Comparison of ENCODE assay signal across 27 cellular contexts in the genomic region with DNA sequence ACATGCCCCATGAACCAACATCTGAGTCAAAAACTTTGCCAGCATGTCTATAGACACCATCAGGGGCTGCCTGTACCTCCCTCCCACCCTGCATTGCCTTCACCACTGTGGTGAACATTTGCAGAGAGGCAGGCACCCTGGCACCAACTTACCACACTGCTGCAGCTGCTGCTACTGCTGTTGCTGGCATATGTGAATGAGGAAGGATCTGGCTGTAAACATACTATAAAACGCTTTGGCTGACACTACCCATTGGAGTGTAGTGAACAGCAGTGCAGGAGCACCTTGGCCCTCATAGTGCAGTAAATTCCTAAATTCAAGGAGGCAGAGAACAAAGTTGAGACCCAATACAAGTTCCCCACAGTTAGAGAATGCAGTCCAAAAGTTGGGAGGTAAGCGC.
"Had no signal": no experiment of that assay in that cellular context is flagged by ENCODE, and none has a peak within 500 bp of the region (broad histone marks: within the 10 kb centered on the region; RNA-seq: fewer than 3 reads in every experiment).

No MANE protein-coding gene starts in this region.

- DNase-seq: colonic mucosa; effector CD8-positive, alpha-beta T cell; endodermal cell; foreskin fibroblast; gastrocnemius medialis; heart left ventricle; left cardiac atrium; left ventricle myocardium superior; lower lobe of right lung; nucleus accumbens; stimulated activated CD4-positive, alpha-beta T cell treated with anti-CD3 and anti-CD28 coated beads, Interleukin-2, amount 100 ng/mL, for 24 hours; stimulated activated CD4-positive, alpha-beta T cell treated with anti-CD3 and anti-CD28 coated beads, Interleukin-4, amount 100 ng/mL, for 24 hours; stimulated activated naive CD4-positive, alpha-beta T cell treated with Interleukin-2 at 50 U/mL for 16 hours; upper lobe of right lung had no signal

- H3K9ac ChIP-seq: neural progenitor cell had no signal

- H3K27ac Mint-ChIP-seq: dendritic cell treated with granulocyte-macrophage colony-stimulating factor and Interleukin-4, amounts not matched to agents 40 ng/mL and 50 ng/mL, for 4 days; endodermal cell; nephron; neural progenitor cell; stimulated activated effector memory CD8-positive, alpha-beta T cell treated with anti-CD3 and anti-CD28 coated beads, Interleukin-12 subunit alpha, Interleukin-12 subunit beta, amount 100 ng/mL, for 72 hours had no signal

- ATAC-seq: esophagus mucosa; gastrocnemius medialis; heart left ventricle; left cardiac atrium; left ventricle myocardium superior; lower lobe of right lung; sciatic nerve; stimulated activated effector memory CD8-positive, alpha-beta T cell treated with anti-CD3 and anti-CD28 coated beads, Interleukin-12 subunit alpha, Interleukin-12 subunit beta, amount 100 ng/mL, for 72 hours; upper lobe of right lung had no signal

- H2AFZ ChIP-seq: hepatocyte, neural progenitor cell had no signal

- H3K9me3 Mint-ChIP-seq: dendritic cell treated with granulocyte-macrophage colony-stimulating factor and Interleukin-4, amounts not matched to agents 40 ng/mL and 50 ng/mL, for 4 days had no signal

- H3K27me3 Mint-ChIP-seq: dendritic cell treated with granulocyte-macrophage colony-stimulating factor and Interleukin-4, amounts not matched to agents 40 ng/mL and 50 ng/mL, for 4 days had no signal

- H3K4me3 ChIP-seq: colonic mucosa, gastrocnemius medialis, heart left ventricle, hepatocyte, lower lobe of right lung, neural progenitor cell, prostate gland, right atrium auricular region, thoracic aorta, tibial nerve, upper lobe of right lung, vagina had no signal

- H3K36me3 Mint-ChIP-seq: neural progenitor cell; stimulated activated effector memory CD8-positive, alpha-beta T cell treated with anti-CD3 and anti-CD28 coated beads, Interleukin-12 subunit alpha, Interleukin-12 subunit beta, amount 100 ng/mL, for 72 hours had no signal

- H3K36me3 ChIP-seq: colonic mucosa, gastrocnemius medialis, heart left ventricle, lower lobe of right lung, neural progenitor cell, prostate gland, right atrium auricular region, thoracic aorta, upper lobe of right lung, vagina had no signal

- H3K9me3 ChIP-seq: colonic mucosa, gastrocnemius medialis, lower lobe of right lung, prostate gland, right atrium auricular region, thoracic aorta, upper lobe of right lung, vagina had no signal

- H3K27me3 ChIP-seq: colonic mucosa, gastrocnemius medialis, heart left ventricle, hepatocyte, neural progenitor cell, right atrium auricular region, tibial nerve, upper lobe of right lung, vagina had no signal

- H3K4me3 Mint-ChIP-seq: dendritic cell treated with granulocyte-macrophage colony-stimulating factor and Interleukin-4, amounts not matched to agents 40 ng/mL and 50 ng/mL, for 4 days; endodermal cell; nephron; neural progenitor cell; stimulated activated effector memory CD8-positive, alpha-beta T cell treated with anti-CD3 and anti-CD28 coated beads, Interleukin-12 subunit alpha, Interleukin-12 subunit beta, amount 100 ng/mL, for 72 hours had no signal

- H3K4me2 ChIP-seq: hepatocyte, neural progenitor cell had no signal

- H3K4me1 Mint-ChIP-seq: endodermal cell; nephron; neural progenitor cell; stimulated activated effector memory CD8-positive, alpha-beta T cell treated with anti-CD3 and anti-CD28 coated beads, Interleukin-12 subunit alpha, Interleukin-12 subunit beta, amount 100 ng/mL, for 72 hours had no signal

- H3K27ac ChIP-seq: colonic mucosa, epithelial cell of prostate, gastrocnemius medialis, heart left ventricle, hepatocyte, lower lobe of right lung, neural progenitor cell, prostate gland, right atrium auricular region, thoracic aorta, tibial nerve, upper lobe of right lung, vagina had no signal

- H3K4me1 ChIP-seq: colonic mucosa, gastrocnemius medialis, heart left ventricle, lower lobe of right lung, neural progenitor cell, prostate gland, right atrium auricular region, tibial nerve, upper lobe of right lung, vagina had no signal
